ENCODE assay signal across 23 cellular contexts in genomic region chr1:227958617-227959324, GRCh38. TPM values are rescaled to one million over a fixed set of nuclear protein-coding genes. Genes with fewer than 3 reads are reported as not detected.
A peak's percentile ranks its signal among the peaks of the same experiment; 100 is the strongest.
DNase-seq lines count a peak whose midpoint lies in the region; ATAC-seq lines count a peak whose summit lies in the region.
"Had no signal": no experiment of that assay in that cellular context is flagged by ENCODE, and none has a peak within 500 bp of the region (broad histone marks: within the 10 kb centered on the region; RNA-seq: fewer than 3 reads in every experiment).

No MANE protein-coding gene starts in this region.

- CTCF ChIA-PET in activated CD4-positive, alpha-beta T cell treated with anti-CD3 and anti-CD28 coated beads for 36 hours (lab: Charles Lee): no interaction called here

- intact Hi-C loops in activated CD4-positive, alpha-beta T cell treated with anti-CD3 and anti-CD28 coated beads, Interleukin-2, amount 10 ng/mL, durations not matched to agents 24 days and 14 days (cut with micrococcal nuclease): no loop called here
- intact Hi-C loops in activated CD4-positive, alpha-beta T cell treated with anti-CD3 and anti-CD28 coated beads for 36 hours (cut with DNase I, micrococcal nuclease): no loop called here

- H3K4me3 Mint-ChIP-seq in activated CD4-positive, alpha-beta T cell treated with anti-CD3 and anti-CD28 coated beads, Interleukin-2, amount 10 ng/mL, durations not matched to agents 24 days and 14 days: no peak overlapping the region
- H3K4me3 Mint-ChIP-seq in activated CD4-positive, alpha-beta T cell treated with anti-CD3 and anti-CD28 coated beads for 36 hours: no peak overlapping the region
- H3K4me3 Mint-ChIP-seq: HFFc6 had no signal

- H3K36me3 Mint-ChIP-seq in activated CD4-positive, alpha-beta T cell treated with anti-CD3 and anti-CD28 coated beads, Interleukin-2, amount 10 ng/mL, durations not matched to agents 24 days and 14 days (ENCODE audit: low read depth): no peaks in the 10 kb centered on the region
- H3K36me3 Mint-ChIP-seq in activated CD4-positive, alpha-beta T cell treated with anti-CD3 and anti-CD28 coated beads for 36 hours (ENCODE audit: low read depth): no peaks in the 10 kb centered on the region

- peaks cover 41% of the 10 kb centered on the region for H3K27me3 Mint-ChIP-seq in activated CD4-positive, alpha-beta T cell treated with anti-CD3 and anti-CD28 coated beads, Interleukin-2, amount 10 ng/mL, durations not matched to agents 24 days and 14 days
- peaks cover 32% of the 10 kb centered on the region for H3K27me3 Mint-ChIP-seq in activated CD4-positive, alpha-beta T cell treated with anti-CD3 and anti-CD28 coated beads for 36 hours

- no peak overlapping the region for H3K4me3 ChIP-seq in MG63

- no peaks in the 10 kb centered on the region for H3K9me3 Mint-ChIP-seq in activated CD4-positive, alpha-beta T cell treated with anti-CD3 and anti-CD28 coated beads, Interleukin-2, amount 10 ng/mL, durations not matched to agents 24 days and 14 days
- H3K9me3 Mint-ChIP-seq in activated CD4-positive, alpha-beta T cell treated with anti-CD3 and anti-CD28 coated beads for 36 hours (ENCODE audit: low read depth): no peaks in the 10 kb centered on the region
- H3K9me3 Mint-ChIP-seq: HFFc6 had no signal

- peaks cover 3% of the 10 kb centered on the region for H3K4me1 Mint-ChIP-seq in activated CD4-positive, alpha-beta T cell treated with anti-CD3 and anti-CD28 coated beads, Interleukin-2, amount 10 ng/mL, durations not matched to agents 24 days and 14 days
- H3K4me1 Mint-ChIP-seq in activated CD4-positive, alpha-beta T cell treated with anti-CD3 and anti-CD28 coated beads for 36 hours: no peaks in the 10 kb centered on the region

- H3K36me3 ChIP-seq in MG63: no peaks in the 10 kb centered on the region

- peak; percentile 40 for DNase-seq in activated CD4-positive, alpha-beta T cell treated with anti-CD3 and anti-CD28 coated beads, Interleukin-2, amount 10 ng/mL, durations not matched to agents 24 days and 14 days
- DNase-seq in activated CD4-positive, alpha-beta T cell treated with anti-CD3 and anti-CD28 coated beads for 36 hours: no peak
- DNase-seq in ecto neural progenitor cell (ENCODE audit: low spot score): peak; percentile 22
- DNase-seq in mucosa of gallbladder (ENCODE audit: low spot score): peak; percentile 6
- DNase-seq in stimulated activated CD8-positive, alpha-beta memory T cell treated with anti-CD3 and anti-CD28 coated beads, Interleukin-4, amount 100 ng/mL, for 48 hours: peak; percentile 3
- no peak for DNase-seq in caudate nucleus (lab: John Stamatoyannopoulos, UW)
- DNase-seq in MG63: no peak
- DNase-seq: AML-193, DND-41, HFFc6, KBM-7, MV-4-11, NCI-H1694 treated with DMSO at 0.1 percent for 48 hours, NCI-H2227 treated with DMSO at 0.1 percent for 48 hours, NCI-H524, NCI-H82, OCI-M1 had no signal

- peaks cover 21% of the 10 kb centered on the region for H3K9me3 ChIP-seq in MG63

- no peak overlapping the region for H3K27ac ChIP-seq in caudate nucleus (ENCODE audit: low read depth, low read length)
- H3K27ac ChIP-seq: 22Rv1, C4-2B had no signal

- POLR2A ChIA-PET in activated CD4-positive, alpha-beta T cell treated with anti-CD3 and anti-CD28 coated beads for 36 hours (lab: Charles Lee): no interaction called here

- ATAC-seq in activated CD4-positive, alpha-beta T cell treated with anti-CD3 and anti-CD28 coated beads for 36 hours: no peak
- no peak for ATAC-seq in HG03460 (IDR thresholded peaks at IDR 0.05; ENCODE audit: unreplicated experiment)
- ATAC-seq: HepG2 had no signal

- H3K27me3 ChIP-seq in MG63: peaks cover 3% of the 10 kb centered on the region; the same call in 1 of the 2 replicates

- no peak overlapping the region for H3K27ac Mint-ChIP-seq in activated CD4-positive, alpha-beta T cell treated with anti-CD3 and anti-CD28 coated beads, Interleukin-2, amount 10 ng/mL, durations not matched to agents 24 days and 14 days
- H3K27ac Mint-ChIP-seq in activated CD4-positive, alpha-beta T cell treated with anti-CD3 and anti-CD28 coated beads for 36 hours: no peak overlapping the region
- H3K27ac Mint-ChIP-seq: HFFc6 had no signal

RNA-seq across cellular contexts. Expression of gene WNT9A, which starts 11.0 kb away (rescaled TPM):
- not detected in 2 replicates for total RNA-seq in activated CD4-positive, alpha-beta T cell treated with anti-CD3 and anti-CD28 coated beads, Interleukin-2, amount 10 ng/mL, durations not matched to agents 24 days and 14 days
- under 1 TPM in 1 of 2 experiments, not detected in 1; 0.04 TPM for total RNA-seq in activated CD4-positive, alpha-beta T cell treated with anti-CD3 and anti-CD28 coated beads for 36 hours
- 2.2 TPM for total RNA-seq in mucosa of gallbladder
- 10.8 and 11.3 TPM in 2 replicates for total RNA-seq in MG63 (2014; rRNA removed; shearing (Covaris generic); ENCODE audit: low replicate concordance)

RNA-seq across cellular contexts. Expression of gene WNT3A, which starts 48.0 kb away (rescaled TPM):
- total RNA-seq in activated CD4-positive, alpha-beta T cell treated with anti-CD3 and anti-CD28 coated beads, Interleukin-2, amount 10 ng/mL, durations not matched to agents 24 days and 14 days: not detected in 2 replicates
- total RNA-seq in activated CD4-positive, alpha-beta T cell treated with anti-CD3 and anti-CD28 coated beads for 36 hours: not detected
- total RNA-seq in mucosa of gallbladder: 0.06 TPM
- 0.52 TPM in 1 of 2 replicates, not detected in the other for total RNA-seq in MG63 (2014; rRNA removed; shearing (Covaris generic); ENCODE audit: low replicate concordance)
- total RNA-seq: G401, HepG2, HFFc6, RPMI7951 had no signal

Comparison
In these comparisons a context has a peak if more than half of its experiments do, and no peak if none do; other contexts are left out.
1. DNase-seq: peak in activated CD4-positive, alpha-beta T cell treated with anti-CD3 and anti-CD28 coated beads, Interleukin-2, amount 10 ng/mL, durations not matched to agents 24 days and 14 days (single experiment), ecto neural progenitor cell (single experiment), mucosa of gallbladder (single experiment) and stimulated activated CD8-positive, alpha-beta memory T cell treated with anti-CD3 and anti-CD28 coated beads, Interleukin-4, amount 100 ng/mL, for 48 hours (single experiment); none in activated CD4-positive, alpha-beta T cell treated with anti-CD3 and anti-CD28 coated beads for 36 hours (single experiment), caudate nucleus (0 of 61) and MG63 (single experiment).